Comparison of ENCODE assay signal across 10 cellular contexts in the genomic region with DNA sequence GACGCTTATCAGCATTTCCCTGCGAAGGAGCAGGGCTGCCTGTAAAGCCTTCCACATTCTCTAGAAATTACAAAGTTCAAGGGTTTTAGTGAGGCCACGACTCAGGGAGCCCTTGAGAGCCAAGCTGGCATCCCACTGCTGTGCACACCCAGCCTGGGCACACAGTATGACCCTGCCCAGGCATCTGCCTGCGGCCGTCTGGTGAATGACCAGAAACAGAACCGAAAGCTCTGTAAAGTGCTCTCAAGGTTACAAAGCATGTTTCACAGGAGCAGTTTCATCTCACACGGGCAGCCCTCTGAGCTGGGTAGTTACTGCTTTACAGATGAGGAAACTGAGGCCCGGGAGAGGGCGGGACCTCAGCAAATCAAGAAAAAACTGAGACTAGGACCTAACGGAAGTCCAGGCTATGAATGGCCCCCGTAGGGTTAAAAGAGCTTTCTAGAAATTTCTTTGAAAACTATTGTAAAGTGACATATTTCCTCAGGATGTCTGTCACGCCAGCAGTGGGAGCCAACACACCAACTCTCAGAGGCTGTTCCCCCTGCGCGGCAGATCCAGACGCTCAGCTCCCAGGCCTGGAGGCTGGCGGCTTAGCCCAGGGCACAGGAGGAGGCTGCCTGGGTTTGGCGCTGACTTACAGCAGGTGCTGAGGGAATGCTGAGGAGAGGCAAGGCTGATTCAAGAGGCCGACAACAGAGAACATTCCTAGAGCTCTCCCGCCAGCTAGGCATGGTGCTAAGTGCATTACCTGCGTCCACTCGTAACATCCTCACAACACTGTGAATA. TPM values are rescaled to one million over a fixed set of nuclear protein-coding genes. Genes with fewer than 3 reads are reported as not detected.
A peak's percentile ranks its signal among the peaks of the same experiment; 100 is the strongest.
DNase-seq lines count a peak whose midpoint lies in the region; ATAC-seq, FAIRE-seq and TF ChIP-seq lines count a peak whose summit lies in the region.
"Had no signal": no experiment of that assay in that cellular context is flagged by ENCODE, and none has a peak within 500 bp of the region (broad histone marks: within the 10 kb centered on the region; RNA-seq: fewer than 3 reads in every experiment).

No MANE protein-coding gene starts in this region.

- H3K27ac ChIP-seq in heart left ventricle (no peak overlapping the region), left ventricle myocardium inferior (replicated peaks) (no peak overlapping the region), H1 (ENCODE audit: low read depth, low read length) (no peak overlapping the region)
- H3K27ac ChIP-seq: testis had no signal

- H3K4me2 ChIP-seq in H1 (ENCODE audit: insufficient read depth in 1 of 2, low read depth in 2 of 2, low read length in 2 of 2), result no peak overlapping the region

- H3K4me3 ChIP-seq in heart left ventricle (no peak overlapping the region), left ventricle myocardium inferior (no peak overlapping the region), H1 (ENCODE audit: extremely low read depth in 1 of 4, insufficient read depth in 2 of 4, low read depth in 3 of 4, low read length in 4 of 4) (no peak overlapping the region)
- H3K4me3 ChIP-seq: testis had no signal

- no peak overlapping the region for H3K23ac ChIP-seq in H1 (ENCODE audit: insufficient read length)

- peaks cover 11 to 28% of the 10 kb centered on the region in 2 experiments for H4K20me1 ChIP-seq in H1 (replicated peaks in 1 of 2; ENCODE audit: control insufficient read depth in 1 of 2, insufficient read depth in 2 of 2, low read length in 2 of 2)

- no peak overlapping the region for H3K4me3 Mint-ChIP-seq in type B pancreatic cell
- H3K4me3 Mint-ChIP-seq: activated B cell treated with CpG ODN at 0.5 μM for 24 hours had no signal

- H3K9me3 ChIP-seq in heart left ventricle (no peaks in the 10 kb centered on the region), left ventricle myocardium inferior (replicated peaks) (no peaks in the 10 kb centered on the region), H1 (ENCODE audit: insufficient read depth in 2 of 2, low read depth in 1 of 2, low read length in 1 of 2) (no peaks in the 10 kb centered on the region)
- H3K9me3 ChIP-seq: testis had no signal

- peak; percentile 58 to 67 for TF ChIP-seq RAD21 in H1 (IDR thresholded peaks at IDR 0.05 in 1 of 2, conservative IDR thresholded peaks at IDR 0.05 in 1 of 2; ENCODE audit: low read depth in 2 of 2, low read length in 2 of 2)

- TF ChIP-seq EP300 in H1 (IDR thresholded peaks at IDR 0.05; ENCODE audit: borderline replicate concordance in 1 of 2, low read depth in 2 of 2, low read length in 2 of 2), result no peak

- H4K8ac ChIP-seq in H1 (ENCODE audit: extremely low read depth, insufficient read depth, low read length), result no peak overlapping the region

- no peak overlapping the region for H3K4ac ChIP-seq in H1 (replicated peaks; ENCODE audit: insufficient read length, low read depth, low read length)

- POLR2A ChIA-PET in H1 (lab: Charles Lee; ENCODE audit: partially characterized antibody), result interaction anchor here (0.6 to 2.5 kb wide), 4 partner anchors 16 to 198 kb away, joined by 3 to 6 read pairs (median 4); a partner anchor contains a TSS

- no peak for FAIRE-seq in H1 (lab: Jason Lieb, UNC)

- ATAC-seq in heart left ventricle, result peak in 2 of 4 donors; percentile 36 to 59
- ATAC-seq in GM18517 (IDR thresholded peaks at IDR 0.05; ENCODE audit: unreplicated experiment), result no peak

- TF ChIP-seq POLR2A in heart left ventricle (IDR thresholded peaks at IDR 0.05) (no peak), H1 (IDR thresholded peaks at IDR 0.05; ENCODE audit: control extremely low read depth in 1 of 2, low read depth in 2 of 2, low read length in 2 of 2) (no peak)

- H3K14ac ChIP-seq in H1 (ENCODE audit: insufficient read length), result no peak overlapping the region

- no peak overlapping the region for H3K56ac ChIP-seq in H1 (replicated peaks; ENCODE audit: insufficient read length, low read depth, low read length)

- peaks cover 34% of the 10 kb centered on the region for H3K4me1 Mint-ChIP-seq in type B pancreatic cell (ENCODE audit: unreplicated experiment)

- H3K4me1 ChIP-seq in heart left ventricle, result peaks cover 0 to 9% (median 1%) of the 10 kb centered on the region in 12 donors
- H3K4me1 ChIP-seq in left ventricle myocardium inferior, result peaks cover 4% of the 10 kb centered on the region
- H3K4me1 ChIP-seq in H1 (replicated peaks in 1 of 4; ENCODE audit: control insufficient read depth in 3 of 4, insufficient read depth in 4 of 4, low read length in 3 of 4), result peaks cover 29 to 43% (median 30%) of the 10 kb centered on the region in 4 experiments

- no peak overlapping the region for H4K91ac ChIP-seq in H1 (replicated peaks; ENCODE audit: insufficient read length, low read length)

- H2BK12ac ChIP-seq in H1 (ENCODE audit: low read depth, low read length), result no peak overlapping the region

- H3K9me3 Mint-ChIP-seq in type B pancreatic cell, result no peaks in the 10 kb centered on the region
- H3K9me3 Mint-ChIP-seq: activated B cell treated with CpG ODN at 0.5 μM for 24 hours had no signal

- no peak overlapping the region for H2BK15ac ChIP-seq in H1 (ENCODE audit: low read length)

- H3K36me3 Mint-ChIP-seq in type B pancreatic cell, result peaks cover 4% of the 10 kb centered on the region

- no peak overlapping the region for H2AFZ ChIP-seq in H1 (ENCODE audit: low read length)

- no peak overlapping the region for H3K9ac ChIP-seq in H1 (replicated peaks in 1 of 4; ENCODE audit: extremely low read depth in 1 of 4, low read depth in 3 of 4, low read length in 3 of 4)

- peak in 7 of 12 donors; percentile 8 to 37 (median 24) for TF ChIP-seq CTCF in heart left ventricle (IDR thresholded peaks at IDR 0.05)
- no peak for TF ChIP-seq CTCF in left ventricle myocardium inferior (IDR thresholded peaks at IDR 0.05; ENCODE audit: borderline replicate concordance)
- peak in 2 of 3 experiments; percentile 18 to 25; a peak in 2 of 4 replicates for TF ChIP-seq CTCF in H1 (IDR thresholded peaks at IDR 0.05; ENCODE audit: control extremely low read depth in 1 of 3, insufficient read depth in 1 of 3, low read depth in 1 of 3, low read length in 3 of 3)
- peak; percentile 40 for TF ChIP-seq CTCF in type B pancreatic cell (conservative IDR thresholded peaks at IDR 0.05)

- no peak overlapping the region for H2BK5ac ChIP-seq in H1 (ENCODE audit: low read depth, low read length)

- H3K79me2 ChIP-seq in H1 (ENCODE audit: control insufficient read depth in 1 of 2, insufficient read depth in 2 of 2, low read length in 2 of 2), result no peaks in the 10 kb centered on the region

- intact Hi-C loops in heart left ventricle (cut with DNase I), result loop anchor here in 3 of 10 donors (10.0 kb wide), 2 partner anchors 157 to 203 kb away; a partner anchor contains a TSS
- intact Hi-C loops in left ventricle myocardium inferior (cut with micrococcal nuclease), result no loop called here

- H3K27ac Mint-ChIP-seq in type B pancreatic cell, result no peak overlapping the region
- H3K27ac Mint-ChIP-seq: activated B cell treated with CpG ODN at 0.5 μM for 24 hours had no signal

- H3K27me3 Mint-ChIP-seq in type B pancreatic cell, result peaks cover 31% of the 10 kb centered on the region

- no peak overlapping the region for H4K5ac ChIP-seq in H1 (ENCODE audit: insufficient read length, low read depth, low read length)

- H3K18ac ChIP-seq in H1 (ENCODE audit: extremely low read depth, low read length), result no peak overlapping the region; the same call in 1 of the 2 replicates

- no peaks in the 10 kb centered on the region for H3K36me3 ChIP-seq in heart left ventricle
- H3K36me3 ChIP-seq in left ventricle myocardium inferior, result no peaks in the 10 kb centered on the region
- H3K36me3 ChIP-seq in H1 (ENCODE audit: control insufficient read depth in 2 of 4, insufficient read depth in 4 of 4, low read length in 3 of 4), result no peaks in the 10 kb centered on the region

- CTCF ChIA-PET in H1 (lab: Charles Lee; ENCODE audit: partially characterized antibody), result interaction anchor here (0.6 to 4.5 kb wide), 20 partner anchors 9 to 167 kb away, joined by 3 to 27 read pairs (median 5); no protein-coding TSS in a partner anchor

- DNase-seq in heart left ventricle (no peak), left ventricle myocardium inferior (no peak), NCI-H1694 (lab: John Stamatoyannopoulos, UW) (peak; percentile 34), H1 (ENCODE audit: low read depth in 1 of 2, low spot score in 2 of 2) (no peak), type B pancreatic cell (ENCODE audit: extremely low spot score, unreplicated experiment) (peak; percentile 64), GM03348 (ENCODE audit: low spot score) (no peak)
- DNase-seq in activated naive CD4-positive, alpha-beta T cell treated with Interleukin-2 at 50 U/mL for 16 hours, result no peak
- DNase-seq: activated B cell treated with CpG ODN at 0.5 μM for 24 hours, testis had no signal

- H3K27me3 ChIP-seq in heart left ventricle, result peaks cover 0 to 24% (median 4%) of the 10 kb centered on the region in 9 donors
- H3K27me3 ChIP-seq in left ventricle myocardium inferior (ENCODE audit: low read depth), result peaks cover 41% of the 10 kb centered on the region
- H3K27me3 ChIP-seq in H1 (replicated peaks in 1 of 4; ENCODE audit: control insufficient read depth in 3 of 4, extremely low read depth in 1 of 4, insufficient read depth in 3 of 4, low read length in 3 of 4), result peaks cover 0 to 43% (median 27%) of the 10 kb centered on the region in 4 experiments; a peak in 5 of 7 replicates
- H3K27me3 ChIP-seq: testis had no signal

- H3K79me1 ChIP-seq in H1 (ENCODE audit: low read depth, low read length), result no peaks in the 10 kb centered on the region

- H2BK120ac ChIP-seq in H1 (replicated peaks; ENCODE audit: low read depth, low read length), result no peak overlapping the region

- WGBS in heart left ventricle, 4 donors, result 62 to 72% (median 69%) methylated on average over 21 of the region's 21 CpGs
- 78% methylated on average over 21 of the region's 21 CpGs; no CpG with 5 or more reads in 1 of the 2 experiments for WGBS in H1 (ENCODE audit: extremely low coverage in 1 of 2, insufficient coverage in 1 of 2, insufficient read length in 1 of 2, insufficient replicate concordance in 2 of 2, low coverage in 1 of 2, low lambda C conversion rate in 2 of 2, missing lambda C conversion rate in 1 of 2), 2 experiments

- H3K23me2 ChIP-seq in H1 (ENCODE audit: low read depth, low read length), result peaks cover 5% of the 10 kb centered on the region

- no peak overlapping the region for H2AK5ac ChIP-seq in H1 (ENCODE audit: low read depth, low read length)

- H2BK20ac ChIP-seq in H1 (ENCODE audit: low read length), result no peak overlapping the region

RNA-seq across cellular contexts. Expression of a gene that starts 7.7 kb away (rescaled TPM):
- 10 to 100 TPM; 12.1 to 25.7 (median 15.8) TPM for total RNA-seq in heart left ventricle
- 1 to 10 TPM; 5.2 to 8.0 TPM for polyA plus RNA-seq in heart left ventricle
- total RNA-seq in left ventricle myocardium inferior, result 17.2 TPM
- total RNA-seq in H1 (2021; fragmentation: NEBNext Ultra II Directional; extraction: Animal tissue kit (Norgen Biotek cat#: 25700)), result 79.8 and 80.4 TPM in 2 replicates
- 22.0 and 23.3 TPM in 2 replicates for polyA plus RNA-seq in H1 (2011; rRNA removed)
- 30.3 TPM for polyA plus RNA-seq in H1 (2011; cell fraction: cytosol; rRNA removed)
- polyA plus RNA-seq in H1 (2011; cell fraction: nucleus; rRNA removed), result 38.0 TPM
- polyA plus RNA-seq in H1 (2012, experiment 1 of 2), result 32.2 to 35.2 TPM (median 33.5 TPM) in 4 replicates
- 6.0 TPM for polyA plus RNA-seq in H1 (2012, experiment 2 of 2)
- 23.5 TPM for polyA plus RNA-seq in H1 (2013, experiment 1 of 2)
- 22.7 TPM for polyA plus RNA-seq in H1 (2013, experiment 2 of 2)
- 101 TPM in 2 replicates for polyA minus RNA-seq in H1 (2011; rRNA and poly(A)+ RNA removed)
- 35.6 TPM for polyA minus RNA-seq in H1 (2011; cell fraction: cytosol; rRNA and poly(A)+ RNA removed)
- polyA minus RNA-seq in H1 (2011; cell fraction: nucleus; rRNA and poly(A)+ RNA removed), result 74.0 TPM
- total RNA-seq in type B pancreatic cell (ENCODE audit: low replicate concordance), result 56.5 and 65.1 TPM in 2 replicates

Comparison
In these comparisons a context has a peak if more than half of its experiments do, and no peak if none do; other contexts are left out.
1. DNase-seq: peak in NCI-H1694 (single experiment) and type B pancreatic cell (single experiment); none in heart left ventricle (0 of 5), left ventricle myocardium inferior (single experiment), H1 (0 of 2), activated naive CD4-positive, alpha-beta T cell treated with Interleukin-2 at 50 U/mL for 16 hours (single experiment) and GM03348 (single experiment).